In genomic region chr2:98727758-98728718, GRCh38 we compare ENCODE assay signal across 11 cellular contexts. TPM values are rescaled to one million over a fixed set of nuclear protein-coding genes. Genes with fewer than 3 reads are reported as not detected.
DNase-seq lines count a peak whose midpoint lies in the region; TF ChIP-seq lines count a peak whose summit lies in the region.
"Had no signal": no experiment of that assay in that cellular context is flagged by ENCODE, and none has a peak within 500 bp of the region (broad histone marks: within the 10 kb centered on the region; RNA-seq: fewer than 3 reads in every experiment).

No MANE protein-coding gene starts in this region.

- peak overlapping the region; percentile 79 for H3K4me3 Mint-ChIP-seq in T-helper 1 cell treated with Interleukin-12 subunit alpha and Interleukin-12 subunit beta and Interleukin-4 antibody, amounts not matched to agents 30 μg/mL and 1 μg/mL, for 36 hours
- H3K4me3 Mint-ChIP-seq in activated CD4-positive, alpha-beta memory T cell treated with anti-CD3 and anti-CD28 coated beads for 36 hours, result peak overlapping the region; percentile 90
- peak overlapping the region; percentile 59 to 94 (median 88) for H3K4me3 Mint-ChIP-seq in immature natural killer cell

- no peak for TF ChIP-seq EP300 in stomach (IDR thresholded peaks at IDR 0.05)

- CTCF ChIA-PET in activated CD4-positive, alpha-beta memory T cell treated with anti-CD3 and anti-CD28 coated beads for 36 hours (lab: Charles Lee), result interaction anchor here (0.6 to 5.4 kb wide), 6 partner anchors 49 to 280 kb away, joined by 4 to 34 read pairs (median 4); no protein-coding TSS in a partner anchor

- DNase-seq in T-helper 1 cell, result no peak
- DNase-seq in activated CD4-positive, alpha-beta memory T cell treated with anti-CD3 and anti-CD28 coated beads for 36 hours, result no peak
- peak in 1 of 3 donors; percentile 26 for DNase-seq in immature natural killer cell
- DNase-seq in stomach, result no peak
- no peak for DNase-seq in AG08396 (ENCODE audit: low spot score)
- no peak for DNase-seq in KG1 (lab: John Stamatoyannopoulos, UW)
- no peak for DNase-seq in NCI-H1105 treated with DMSO at 0.1 percent for 48 hours (lab: John Stamatoyannopoulos, UW)
- DNase-seq: NCI-H774; stimulated activated CD8-positive, alpha-beta memory T cell treated with anti-CD3 and anti-CD28 coated beads, Interleukin-4, amount 100 ng/mL, for 48 hours; SW 1271 had no signal

- H3K4me1 Mint-ChIP-seq in T-helper 1 cell treated with Interleukin-12 subunit alpha and Interleukin-12 subunit beta and Interleukin-4 antibody, amounts not matched to agents 30 μg/mL and 1 μg/mL, for 36 hours (ENCODE audit: low read depth), result peaks cover 69% of the 10 kb centered on the region
- H3K4me1 Mint-ChIP-seq in activated CD4-positive, alpha-beta memory T cell treated with anti-CD3 and anti-CD28 coated beads for 36 hours (ENCODE audit: low read depth), result peaks cover 64% of the 10 kb centered on the region
- H3K4me1 Mint-ChIP-seq in immature natural killer cell, result peaks cover 64 to 85% of the 10 kb centered on the region in 2 donors

- H3K27ac Mint-ChIP-seq in T-helper 1 cell treated with Interleukin-12 subunit alpha and Interleukin-12 subunit beta and Interleukin-4 antibody, amounts not matched to agents 30 μg/mL and 1 μg/mL, for 36 hours, result peak overlapping the region; percentile 81
- H3K27ac Mint-ChIP-seq in activated CD4-positive, alpha-beta memory T cell treated with anti-CD3 and anti-CD28 coated beads for 36 hours, result peak overlapping the region; percentile 85
- H3K27ac Mint-ChIP-seq in immature natural killer cell, result peak overlapping the region; percentile 72 to 88 (median 80)

- H3K27me3 Mint-ChIP-seq in T-helper 1 cell treated with Interleukin-12 subunit alpha and Interleukin-12 subunit beta and Interleukin-4 antibody, amounts not matched to agents 30 μg/mL and 1 μg/mL, for 36 hours (ENCODE audit: low read depth), result no peaks in the 10 kb centered on the region
- no peaks in the 10 kb centered on the region for H3K27me3 Mint-ChIP-seq in activated CD4-positive, alpha-beta memory T cell treated with anti-CD3 and anti-CD28 coated beads for 36 hours
- H3K27me3 Mint-ChIP-seq in immature natural killer cell (ENCODE audit: low read depth in 3 of 3), result peaks cover 0 to 11% (median 2%) of the 10 kb centered on the region in 3 donors

- no peak for TF ChIP-seq CTCF in stomach (IDR thresholded peaks at IDR 0.05)

- 36 to 50% (median 40%) methylated on average over 7 of the region's 7 CpGs for WGBS in stomach, 5 donors

- H3K4me3 ChIP-seq in stomach, result peak overlapping the region in 1 of 4 donors; percentile 1

- peaks cover 6% of the 10 kb centered on the region for H3K9me3 Mint-ChIP-seq in T-helper 1 cell treated with Interleukin-12 subunit alpha and Interleukin-12 subunit beta and Interleukin-4 antibody, amounts not matched to agents 30 μg/mL and 1 μg/mL, for 36 hours
- H3K9me3 Mint-ChIP-seq in activated CD4-positive, alpha-beta memory T cell treated with anti-CD3 and anti-CD28 coated beads for 36 hours, result no peaks in the 10 kb centered on the region
- H3K9me3 Mint-ChIP-seq in immature natural killer cell, result peaks cover 0 to under 1% (median 0%) of the 10 kb centered on the region in 6 donors

- no peaks in the 10 kb centered on the region for H3K27me3 ChIP-seq in stomach

- H3K36me3 Mint-ChIP-seq in T-helper 1 cell treated with Interleukin-12 subunit alpha and Interleukin-12 subunit beta and Interleukin-4 antibody, amounts not matched to agents 30 μg/mL and 1 μg/mL, for 36 hours (ENCODE audit: low read depth), result peaks cover 44% of the 10 kb centered on the region
- H3K36me3 Mint-ChIP-seq in activated CD4-positive, alpha-beta memory T cell treated with anti-CD3 and anti-CD28 coated beads for 36 hours, result peaks cover 18% of the 10 kb centered on the region
- H3K36me3 Mint-ChIP-seq in immature natural killer cell, result peaks cover 1 to 9% (median 3%) of the 10 kb centered on the region in 3 donors

- peak overlapping the region; percentile 36 to 88 (median 63) for H3K27ac ChIP-seq in stomach

- intact Hi-C loops in activated CD4-positive, alpha-beta memory T cell treated with anti-CD3 and anti-CD28 coated beads for 36 hours (cut with micrococcal nuclease), result loop anchor here (1.0 to 2.0 kb wide), 3 partner anchors 10 to 69 kb away; no protein-coding TSS in a partner anchor
- intact Hi-C loops in stomach (cut with DNase I; ENCODE audit: low total_unique reads), result no loop called here

- H3K36me3 ChIP-seq in stomach, result peaks cover 0 to 16% (median 6%) of the 10 kb centered on the region in 4 donors

- H3K4me1 ChIP-seq in stomach, result peaks cover 22 to 73% (median 48%) of the 10 kb centered on the region in 4 donors

- POLR2A ChIA-PET in activated CD4-positive, alpha-beta memory T cell treated with anti-CD3 and anti-CD28 coated beads for 36 hours (lab: Charles Lee), result interaction anchor here (0.8 to 3.2 kb wide), 3 partner anchors 40 to 71 kb away, joined by 3 to 27 read pairs (median 6); no protein-coding TSS in a partner anchor

- TF ChIP-seq POLR2A in stomach (IDR thresholded peaks at IDR 0.05), result no peak

- H3K9me3 ChIP-seq in stomach, result no peaks in the 10 kb centered on the region

RNA-seq across cellular contexts. Expression of gene MGAT4A, which starts 2.9 kb away (rescaled TPM):
- 10 to 100 TPM; 71.9 to 76.7 TPM for total RNA-seq in activated CD4-positive, alpha-beta memory T cell treated with anti-CD3 and anti-CD28 coated beads for 36 hours
- polyA plus RNA-seq in immature natural killer cell (100 to 1,000 TPM; 113 to 155 (median 128) TPM), stomach (1 to 10 TPM; 4.8 to 7.4 (median 6.0) TPM)
- 10 to 100 TPM in 4 of 5 donors, 1 to 10 TPM in 1; 7.6 to 81.1 (median 37.5) TPM for total RNA-seq in stomach
